Comparison of ENCODE assay signal across 8 cellular contexts in genomic region chr10:45920876-45921275, GRCh38. TPM values are rescaled to one million over a fixed set of nuclear protein-coding genes. Genes with fewer than 3 reads are reported as not detected.
A peak's percentile ranks its signal among the peaks of the same experiment; 100 is the strongest.
DNase-seq lines count a peak whose midpoint lies in the region; ATAC-seq, FAIRE-seq and TF ChIP-seq lines count a peak whose summit lies in the region.
"Not testable (repeated sequence)": the region's sequence is repeated elsewhere in the genome, so short reads cannot be mapped to it uniquely, and the experiment has no call there.

No MANE protein-coding gene starts in this region.

- H4K8ac ChIP-seq in IMR-90 (ENCODE audit: low read depth in 2 of 2, low read length in 2 of 2), result not testable (repeated sequence)

- H2BK5ac ChIP-seq in IMR-90 (ENCODE audit: low read depth, low read length, poor library complexity, severe bottlenecking), result not testable (repeated sequence)

- BruUV-seq in A673 (replicated peaks; lab: Mats Ljungman, UMichigan); IMR-90 (replicated peaks; lab: Mats Ljungman, UMichigan); PC-3 (replicated peaks; lab: Mats Ljungman, UMichigan); K562 (replicated peaks; lab: Mats Ljungman, UMichigan): not testable (repeated sequence)

- H3K9ac ChIP-seq in IMR-90 (ENCODE audit: low read depth, low read length); PC-3 (ENCODE audit: low read length); K562 (ENCODE audit: insufficient read depth in 1 of 2, low read depth in 2 of 2, low read length in 2 of 2): not testable (repeated sequence)

- H3K9me2 ChIP-seq in PC-3 (replicated peaks; ENCODE audit: low read length), result not testable (repeated sequence)

- H4K5ac ChIP-seq in IMR-90 (ENCODE audit: low read depth, low read length), result not testable (repeated sequence)

- TF ChIP-seq CTCF in A673 (conservative IDR thresholded peaks at IDR 0.05; ENCODE audit: low read depth, low read length), result peak; percentile 41; the same call in 1 of the 2 replicates
- peak; percentile 9; the same call in 1 of the 2 replicates for TF ChIP-seq CTCF in IMR-90 (conservative IDR thresholded peaks at IDR 0.05; ENCODE audit: low read depth, low read length)
- TF ChIP-seq CTCF in PC-3 (conservative IDR thresholded peaks at IDR 0.05; ENCODE audit: low read depth, low read length), result peak; percentile 22; the same call in 1 of the 2 replicates
- TF ChIP-seq CTCF in K562 (IDR thresholded peaks at IDR 0.05 in 2 of 3, conservative IDR thresholded peaks at IDR 0.05 in 1 of 3; ENCODE audit: insufficient read depth in 2 of 3, low read depth in 1 of 3, low read length in 3 of 3); fibroblast of mammary gland (conservative IDR thresholded peaks at IDR 0.05; ENCODE audit: control insufficient read depth, insufficient read depth, low read depth, low read length): not testable (repeated sequence)
- peak; percentile 32 for TF ChIP-seq CTCF in left ventricle myocardium inferior (IDR thresholded peaks at IDR 0.05; ENCODE audit: borderline replicate concordance)
- TF ChIP-seq CTCF in neural crest cell (conservative IDR thresholded peaks at IDR 0.05), result peak; percentile 38
- TF ChIP-seq CTCF in type B pancreatic cell (conservative IDR thresholded peaks at IDR 0.05), result peak; percentile 33

- not testable (repeated sequence) for H3K79me2 ChIP-seq in PC-3 (ENCODE audit: low read length); K562 (ENCODE audit: control insufficient read depth, insufficient read depth, low read length)

- not testable (repeated sequence) for H3K9me3 Mint-ChIP-seq in neural crest cell, type B pancreatic cell

- not testable (repeated sequence) for H2AK5ac ChIP-seq in IMR-90 (ENCODE audit: low read depth, low read length)

- not testable (repeated sequence) for H3K36me3 ChIP-seq in A673 (ENCODE audit: insufficient read depth, low read length, poor library complexity, severe bottlenecking); IMR-90 (ENCODE audit: control insufficient read depth, insufficient read depth, low read length); PC-3 (ENCODE audit: low read depth, low read length); K562 (ENCODE audit: control insufficient read depth, insufficient read depth, low read length); left ventricle myocardium inferior

- not testable (repeated sequence) for H3K27ac ChIP-seq in A673 (ENCODE audit: low read depth, low read length, poor library complexity, severe bottlenecking); IMR-90 (ENCODE audit: insufficient read depth, low read length); PC-3 (ENCODE audit: low read length); K562 (ENCODE audit: extremely low read depth, low read depth, low read length); left ventricle myocardium inferior (replicated peaks)

- not testable (repeated sequence) for H3K27ac Mint-ChIP-seq in neural crest cell (ENCODE audit: unreplicated experiment); type B pancreatic cell

- not testable (repeated sequence) for H3K4me1 ChIP-seq in A673 (ENCODE audit: insufficient read depth, low read length, poor library complexity, severe bottlenecking); IMR-90 (ENCODE audit: control insufficient read depth, insufficient read depth, low read length); PC-3 (ENCODE audit: insufficient read depth, low read length); K562 (replicated peaks in 1 of 2; ENCODE audit: control insufficient read depth in 2 of 2, insufficient read depth in 2 of 2, low read length in 2 of 2); left ventricle myocardium inferior

- H4K91ac ChIP-seq in IMR-90 (ENCODE audit: insufficient read depth, low read depth, low read length), result not testable (repeated sequence)

- ATAC-seq in IMR-90 (ENCODE audit: low read depth) (peak; percentile 27; the same call in 1 of the 2 replicates), K562 (peak; percentile 55; the same call in 1 of the 3 replicates)
- ATAC-seq in PC-3, result not testable (repeated sequence)

- not testable (repeated sequence) for H3K4me3 Mint-ChIP-seq in neural crest cell, type B pancreatic cell

- H2AFZ ChIP-seq in IMR-90 (replicated peaks; ENCODE audit: low read length, poor library complexity); PC-3 (ENCODE audit: low read length); K562 (ENCODE audit: low read depth, low read length): not testable (repeated sequence)

- not testable (repeated sequence) for H3K9me1 ChIP-seq in IMR-90 (ENCODE audit: insufficient read depth, low read length); K562 (ENCODE audit: control insufficient read depth, insufficient read depth, low read length)

- not testable (repeated sequence) for TF ChIP-seq RAD21 in IMR-90 (IDR thresholded peaks at IDR 0.05; ENCODE audit: low read length); K562 (CRISPR knock-in tag; conservative IDR thresholded peaks at IDR 0.05 in 1 of 2, IDR thresholded peaks at IDR 0.05 in 1 of 2)

- not testable (repeated sequence) for H3K4me1 Mint-ChIP-seq in neural crest cell; type B pancreatic cell (ENCODE audit: unreplicated experiment)

- H2BK120ac ChIP-seq in IMR-90 (ENCODE audit: low read depth, low read length), result not testable (repeated sequence)

- H4K20me1 ChIP-seq in IMR-90 (ENCODE audit: insufficient read depth, low read length); PC-3 (ENCODE audit: low read length); K562 (replicated peaks; ENCODE audit: control insufficient read depth, insufficient read depth, low read length): not testable (repeated sequence)

- not testable (repeated sequence) for DNase-seq in A673 (ENCODE audit: low spot score); PC-3; K562 (ENCODE audit: extremely low read depth in 1 of 4, low spot score in 3 of 4); left ventricle myocardium inferior; neural crest cell (ENCODE audit: low read depth, low spot score); type B pancreatic cell (ENCODE audit: extremely low spot score, unreplicated experiment)
- peak; percentile 2 for DNase-seq in IMR-90
- DNase-seq in fibroblast of mammary gland (ENCODE audit: low read depth), result peak; percentile 8

- H3K14ac ChIP-seq in IMR-90 (replicated peaks; ENCODE audit: low read depth, low read length), result not testable (repeated sequence)

- not testable (repeated sequence) for H3K9me3 ChIP-seq in A673 (ENCODE audit: low read depth, low read length, poor library complexity, severe bottlenecking); IMR-90 (ENCODE audit: control insufficient read depth, insufficient read depth, low read length); PC-3 (ENCODE audit: low read length); K562 (replicated peaks; ENCODE audit: control insufficient read depth, insufficient read depth, low read depth, low read length); left ventricle myocardium inferior (replicated peaks)

- H3K18ac ChIP-seq in IMR-90 (ENCODE audit: low read depth, low read length), result not testable (repeated sequence)

- H3K4me3 ChIP-seq in A673 (ENCODE audit: low read depth, low read length, poor library complexity, severe bottlenecking); IMR-90 (ENCODE audit: insufficient read depth, low read depth, low read length); PC-3 (ENCODE audit: low read length); K562; fibroblast of mammary gland (ENCODE audit: control insufficient read depth, low read depth, low read length); left ventricle myocardium inferior: not testable (repeated sequence)

- peaks cover 13% of the 10 kb centered on the region for H3K36me3 Mint-ChIP-seq in neural crest cell (ENCODE audit: low read depth)
- not testable (repeated sequence) for H3K36me3 Mint-ChIP-seq in type B pancreatic cell

- WGBS in IMR-90 (ENCODE audit: extremely low coverage in 2 of 2, insufficient read length in 1 of 2), 2 experiments, result no CpG with 5 or more reads among the region's 3 CpGs
- WGBS in K562 (ENCODE audit: insufficient coverage, low coverage, missing lambda C conversion rate), result 94% methylated on average over 3 of the region's 3 CpGs

- H3K56ac ChIP-seq in IMR-90 (ENCODE audit: extremely low read depth, insufficient read depth, low read length), result not testable (repeated sequence)

- TF ChIP-seq POLR2A in IMR-90 (IDR thresholded peaks at IDR 0.05; ENCODE audit: low read depth, low read length); K562 (conservative IDR thresholded peaks at IDR 0.05): not testable (repeated sequence)

- not testable (repeated sequence) for TF ChIP-seq EP300 in K562 (IDR thresholded peaks at IDR 0.05; ENCODE audit: low read length)

- not testable (repeated sequence) for H3K27me3 ChIP-seq in A673 (replicated peaks; ENCODE audit: insufficient read depth, low read depth, low read length, poor library complexity); IMR-90 (ENCODE audit: control insufficient read depth, insufficient read depth, low read length); PC-3 (ENCODE audit: low read length); K562 (ENCODE audit: control insufficient read depth in 2 of 2, insufficient read depth in 2 of 2, low read length in 2 of 2); left ventricle myocardium inferior (ENCODE audit: low read depth)

- not testable (repeated sequence) for H3K4me2 ChIP-seq in IMR-90 (ENCODE audit: low read depth, low read length); PC-3 (ENCODE audit: low read length); K562 (ENCODE audit: insufficient read depth, low read length)

- not testable (repeated sequence) for H3K23ac ChIP-seq in IMR-90 (ENCODE audit: low read depth, low read length)

- dilution Hi-C loops in IMR-90 (cut with HindIII; ENCODE audit: low sequenced_read_pairs, unreplicated experiment), result not testable (repeated sequence)

- not testable (repeated sequence) for H2AK9ac ChIP-seq in IMR-90 (replicated peaks; ENCODE audit: low read depth, low read length, poor library complexity)

- POLR2A ChIA-PET in A673 (lab: Charles Lee; ENCODE audit: low non-redundant PET); IMR-90 (lab: Charles Lee; ENCODE audit: unreplicated experiment); PC-3 (lab: Charles Lee; ENCODE audit: unreplicated experiment); K562 (lab: Yijun Ruan, JAX): not testable (repeated sequence)

- H3F3A ChIP-seq in PC-3 (ENCODE audit: low read length, unreplicated experiment), result not testable (repeated sequence)

- not testable (repeated sequence) for H3K79me1 ChIP-seq in IMR-90 (ENCODE audit: low read depth in 1 of 2, low read length in 2 of 2)

- CTCF ChIA-PET in A673 (lab: Charles Lee); IMR-90 (lab: Yijun Ruan, JAX); PC-3 (lab: Charles Lee); K562 (lab: Yijun Ruan, JAX; ENCODE audit: low intra/inter-chr PET ratio): not testable (repeated sequence)

- FAIRE-seq in K562 (lab: Jason Lieb, UNC), result not testable (repeated sequence)

- in situ Hi-C loops in IMR-90 (cut with MboI; ENCODE audit: low sequenced_read_pairs); K562 (cut with MboI): not testable (repeated sequence)

- not testable (repeated sequence) for H3K27me3 Mint-ChIP-seq in neural crest cell (ENCODE audit: low read depth); type B pancreatic cell

- not testable (repeated sequence) for H2BK20ac ChIP-seq in IMR-90 (ENCODE audit: low read depth, low read length)

- intact Hi-C loops in A673 (cut with micrococcal nuclease; ENCODE audit: unreplicated experiment); IMR-90 (cut with micrococcal nuclease); PC-3 (cut with micrococcal nuclease); K562 (cut with micrococcal nuclease); left ventricle myocardium inferior (cut with micrococcal nuclease): not testable (repeated sequence)

- not testable (repeated sequence) for H2BK15ac ChIP-seq in IMR-90 (ENCODE audit: low read depth, low read length)

- not testable (repeated sequence) for H3K4ac ChIP-seq in IMR-90 (ENCODE audit: low read depth, low read length)

RNA-seq across cellular contexts. Expression of gene TIMM23, which starts 51.4 kb away (rescaled TPM):
- total RNA-seq in A673 (2021) (107 and 125 TPM in 2 replicates), IMR-90 (2012; rRNA removed) (86.2 and 117 TPM in 2 replicates), PC-3 (2014; rRNA removed) (97.9 and 99.2 TPM in 2 replicates), K562 (2014; rRNA removed) (183 and 192 TPM in 2 replicates), K562 (2014; rRNA removed; fragmentation: Illumina TruSeq; extraction: Trizol) (150 and 165 TPM in 2 replicates), K562 (2015; rRNA removed; fragmentation: Illumina TruSeq; extraction: Trizol) (147 and 161 TPM in 2 replicates), K562 (2021) (148 and 150 TPM in 2 replicates), left ventricle myocardium inferior (83.5 TPM), neural crest cell (72.0 and 73.9 TPM in 2 replicates), type B pancreatic cell (ENCODE audit: low replicate concordance) (62.0 and 65.0 TPM in 2 replicates)
- polyA plus RNA-seq in IMR-90 (2012; rRNA removed) (74.4 and 82.4 TPM in 2 replicates), K562 (2011; rRNA removed) (186 and 280 TPM in 2 replicates), K562 (2014; fragmentation: Illumina TruSeq; extraction: Trizol) (214 and 226 TPM in 2 replicates), K562 (2014; fragmentation: Nextera tagmentation; extraction: Ambion mirVana) (100 to 1,000 TPM; 158 to 214 TPM), K562 (2014; rRNA removed) (230 and 238 TPM in 2 replicates)
- 29.6 and 49.6 TPM in 2 replicates for polyA plus RNA-seq in IMR-90 (2012; cell fraction: cytosol; rRNA removed)
- 7.6 and 36.7 TPM in 2 replicates for polyA plus RNA-seq in IMR-90 (2012; cell fraction: nucleus; rRNA removed; ENCODE audit: low replicate concordance)
- total RNA-seq in K562 (2011; cell fraction: chromatin; rRNA removed; ENCODE audit: low replicate concordance), result 53.0 and 71.7 TPM in 2 replicates
- 60.0 and 64.7 TPM in 2 replicates for total RNA-seq in K562 (2011; cell fraction: nucleolus; rRNA removed)
- total RNA-seq in K562 (2011; cell fraction: nucleoplasm; rRNA removed), result 77.5 and 101 TPM in 2 replicates
- polyA plus RNA-seq in K562 (2011; cell fraction: cytosol; rRNA removed), result 122 and 200 TPM in 2 replicates
- 45.3 and 66.2 TPM in 2 replicates for polyA plus RNA-seq in K562 (2011; cell fraction: nucleus; rRNA removed)
- polyA plus RNA-seq in K562 (2012), result 97.4 and 157 TPM in 2 replicates
- polyA minus RNA-seq in K562 (2011; rRNA and poly(A)+ RNA removed), result 176 and 223 TPM in 2 replicates
- polyA minus RNA-seq in K562 (2011; cell fraction: cytosol; rRNA and poly(A)+ RNA removed), result 56.4 and 87.4 TPM in 2 replicates
- 29.2 and 43.0 TPM in 2 replicates for polyA minus RNA-seq in K562 (2011; cell fraction: nucleus; rRNA and poly(A)+ RNA removed)
